Comparison of ENCODE assay signal across 8 cellular contexts in genomic region chr4:24583451-24584174, GRCh38. TPM values are rescaled to one million over a fixed set of nuclear protein-coding genes. Genes with fewer than 3 reads are reported as not detected.
DNase-seq lines count a peak whose midpoint lies in the region; ATAC-seq lines count a peak whose summit lies in the region.

No MANE protein-coding gene starts in this region.

- no peaks in the 10 kb centered on the region for H3K27me3 ChIP-seq in BLaER1 treated with 17β-estradiol and CSF1 and Interleukin-3, amounts not matched to agents 10 nM and 100 nM
- H3K27me3 ChIP-seq in effector memory CD4-positive, alpha-beta T cell (replicated peaks; ENCODE audit: control insufficient read depth, insufficient read depth, low read length, poor library complexity, severe bottlenecking) = no peaks in the 10 kb centered on the region

- peaks cover 0 to under 1% (median 0%) of the 10 kb centered on the region in 11 experiments; a peak in 1 of 22 replicates for H3K9me3 ChIP-seq in BLaER1 treated with 17β-estradiol and CSF1 and Interleukin-3, amounts not matched to agents 10 nM and 100 nM (replicated peaks in 1 of 11)
- no peaks in the 10 kb centered on the region for H3K9me3 ChIP-seq in effector memory CD4-positive, alpha-beta T cell (ENCODE audit: control insufficient read depth, low read length)

- H4K20me1 ChIP-seq in BLaER1 treated with 17β-estradiol and CSF1 and Interleukin-3, amounts not matched to agents 10 nM and 100 nM = peaks cover 46 to 55% (median 48%) of the 10 kb centered on the region in 11 experiments

- peaks cover 37% of the 10 kb centered on the region for H3K36me3 Mint-ChIP-seq in activated CD4-positive, alpha-beta memory T cell treated with anti-CD3 and anti-CD28 coated beads for 36 hours
- H3K36me3 Mint-ChIP-seq in memory B cell = peaks cover 6% of the 10 kb centered on the region

- H3K27ac ChIP-seq in BLaER1 treated with 17β-estradiol and CSF1 and Interleukin-3, amounts not matched to agents 10 nM and 100 nM = peak overlapping the region; percentile 95 to 100 (median 100)
- peak overlapping the region; percentile 96 for H3K27ac ChIP-seq in effector memory CD4-positive, alpha-beta T cell (ENCODE audit: insufficient read depth, low read length, poor library complexity, severe bottlenecking)

- no peaks in the 10 kb centered on the region for H3K9me3 Mint-ChIP-seq in activated CD4-positive, alpha-beta memory T cell treated with anti-CD3 and anti-CD28 coated beads for 36 hours
- peaks cover 2% of the 10 kb centered on the region for H3K9me3 Mint-ChIP-seq in memory B cell

- peak; percentile 30 for ATAC-seq in GM19438 (IDR thresholded peaks at IDR 0.05; ENCODE audit: low read depth, unreplicated experiment)
- peak; percentile 26 for ATAC-seq in HG03565 (IDR thresholded peaks at IDR 0.05; ENCODE audit: unreplicated experiment)
- ATAC-seq in memory B cell (ENCODE audit: low read depth) = peak; percentile 9

- peak; percentile 76 for DNase-seq in NCI-H82 (lab: John Stamatoyannopoulos, UW)
- peak; percentile 72 for DNase-seq in activated CD4-positive, alpha-beta memory T cell treated with anti-CD3 and anti-CD28 coated beads for 36 hours
- peak in 2 of 3 donors; percentile 17 to 29 for DNase-seq in effector memory CD4-positive, alpha-beta T cell
- no peak for DNase-seq in memory B cell (ENCODE audit: low spot score in 2 of 2)
- peak; percentile 19 for DNase-seq in stimulated activated CD8-positive, alpha-beta memory T cell treated with anti-CD3 and anti-CD28 coated beads, Interleukin-15, amount 100 ng/mL, for 24 hours (ENCODE audit: low read depth)

- CTCF ChIA-PET in activated CD4-positive, alpha-beta memory T cell treated with anti-CD3 and anti-CD28 coated beads for 36 hours (lab: Charles Lee) = interaction anchor here (1.0 kb wide), 1 partner anchor 25 kb away, joined by 3 read pairs; no protein-coding TSS in a partner anchor

- peak overlapping the region; percentile 94 for H3K4me3 Mint-ChIP-seq in activated CD4-positive, alpha-beta memory T cell treated with anti-CD3 and anti-CD28 coated beads for 36 hours
- H3K4me3 Mint-ChIP-seq in memory B cell = peak overlapping the region; percentile 100

- POLR2A ChIA-PET in activated CD4-positive, alpha-beta memory T cell treated with anti-CD3 and anti-CD28 coated beads for 36 hours (lab: Charles Lee) = interaction anchor here (0.9 to 1.3 kb wide), 4 partner anchors 9 to 576 kb away, joined by 3 to 7 read pairs (median 4); partner anchors contain the start of gene SEPSECS

- H3K27ac Mint-ChIP-seq in activated CD4-positive, alpha-beta memory T cell treated with anti-CD3 and anti-CD28 coated beads for 36 hours = peak overlapping the region; percentile 95
- peak overlapping the region; percentile 96 for H3K27ac Mint-ChIP-seq in memory B cell

- H3K4me2 ChIP-seq in BLaER1 treated with 17β-estradiol and CSF1 and Interleukin-3, amounts not matched to agents 10 nM and 100 nM = peak overlapping the region; percentile 86 to 97 (median 89)

- intact Hi-C loops in activated CD4-positive, alpha-beta memory T cell treated with anti-CD3 and anti-CD28 coated beads for 36 hours (cut with micrococcal nuclease) = loop anchor here (1.0 to 10.0 kb wide), 10 partner anchors 27 to 1611 kb away; partner anchors contain the start of genes ANAPC4, PI4K2B, SEPSECS and ZCCHC4

- H3K27me3 Mint-ChIP-seq in activated CD4-positive, alpha-beta memory T cell treated with anti-CD3 and anti-CD28 coated beads for 36 hours = peaks cover 3% of the 10 kb centered on the region
- H3K27me3 Mint-ChIP-seq in memory B cell = no peaks in the 10 kb centered on the region

- peaks cover 36% of the 10 kb centered on the region for H3K4me1 Mint-ChIP-seq in activated CD4-positive, alpha-beta memory T cell treated with anti-CD3 and anti-CD28 coated beads for 36 hours (ENCODE audit: low read depth)
- H3K4me1 Mint-ChIP-seq in memory B cell = peaks cover 34% of the 10 kb centered on the region

- peak overlapping the region; percentile 97 to 100 (median 100) for H3K9ac ChIP-seq in BLaER1 treated with 17β-estradiol and CSF1 and Interleukin-3, amounts not matched to agents 10 nM and 100 nM

- peaks cover 23 to 49% (median 41%) of the 10 kb centered on the region in 10 experiments for H3K4me1 ChIP-seq in BLaER1 treated with 17β-estradiol and CSF1 and Interleukin-3, amounts not matched to agents 10 nM and 100 nM
- peaks cover 22% of the 10 kb centered on the region for H3K4me1 ChIP-seq in effector memory CD4-positive, alpha-beta T cell (ENCODE audit: control insufficient read depth, insufficient read depth, low read length, poor library complexity, severe bottlenecking)

- peak overlapping the region; percentile 86 to 100 (median 99) for H3K4me3 ChIP-seq in BLaER1 treated with 17β-estradiol and CSF1 and Interleukin-3, amounts not matched to agents 10 nM and 100 nM
- peak overlapping the region; percentile 97 for H3K4me3 ChIP-seq in effector memory CD4-positive, alpha-beta T cell (ENCODE audit: insufficient read depth, low read depth, low read length, poor library complexity, severe bottlenecking)

- H3K36me3 ChIP-seq in BLaER1 treated with 17β-estradiol and CSF1 and Interleukin-3, amounts not matched to agents 10 nM and 100 nM = peaks cover 10 to 45% (median 34%) of the 10 kb centered on the region in 11 experiments; a peak in 20 of 22 replicates
- H3K36me3 ChIP-seq in effector memory CD4-positive, alpha-beta T cell (ENCODE audit: control insufficient read depth, insufficient read depth, low read length) = peaks cover under 1% of the 10 kb centered on the region

RNA-seq across cellular contexts. Expression of gene DHX15, which starts 0.7 kb away (rescaled TPM):
- 100 to 1,000 TPM; 169 to 172 TPM for total RNA-seq in activated CD4-positive, alpha-beta memory T cell treated with anti-CD3 and anti-CD28 coated beads for 36 hours

Comparison
In these comparisons a context has a peak if more than half of its experiments do, and no peak if none do; other contexts are left out.
1. DNase-seq: peak in NCI-H82 (single experiment), activated CD4-positive, alpha-beta memory T cell treated with anti-CD3 and anti-CD28 coated beads for 36 hours (single experiment), effector memory CD4-positive, alpha-beta T cell (2 of 3) and stimulated activated CD8-positive, alpha-beta memory T cell treated with anti-CD3 and anti-CD28 coated beads, Interleukin-15, amount 100 ng/mL, for 24 hours (single experiment); none in memory B cell (0 of 2).
2. Peak in every context shown above with its lines, with median percentiles within 50 percentile points of each other: ATAC-seq.